8 cellular contexts compared by ENCODE assay signal in the genomic region with DNA sequence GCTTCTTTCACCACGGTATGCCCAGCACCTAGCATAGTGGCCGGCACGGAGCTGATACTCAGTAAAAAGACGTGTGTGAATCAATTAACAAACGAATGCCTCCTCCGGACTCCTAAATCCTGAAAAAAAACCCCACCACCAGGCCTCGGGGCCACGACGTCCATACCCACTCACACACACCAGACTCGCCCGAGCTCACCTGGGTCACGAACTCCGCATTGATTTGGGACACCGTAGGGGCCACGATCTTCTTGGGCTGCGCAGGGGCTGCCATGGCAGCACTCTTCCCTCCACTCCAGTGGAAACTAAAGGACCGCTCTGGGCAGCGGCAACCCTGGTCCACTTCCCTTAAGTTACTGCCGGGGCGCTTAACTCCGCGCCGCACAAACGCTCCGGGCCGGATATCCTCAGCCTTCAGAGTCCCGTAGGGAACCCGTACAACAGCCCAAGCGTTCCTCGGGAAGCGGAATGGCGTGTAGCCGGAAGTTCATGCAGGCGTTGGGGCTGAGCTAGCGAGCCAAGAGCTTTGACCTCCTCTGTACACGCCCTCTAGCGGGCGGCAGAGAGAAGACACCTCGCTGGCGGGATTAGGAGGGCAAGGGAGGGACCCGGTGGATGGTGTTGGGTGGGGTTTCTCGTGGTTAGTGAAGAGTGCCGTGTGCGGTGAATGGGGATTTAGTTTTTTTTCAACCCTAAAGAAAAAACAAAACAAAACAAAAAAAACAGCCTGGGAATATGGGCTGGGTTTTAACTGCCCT. TPM values are rescaled to one million over a fixed set of nuclear protein-coding genes. Genes with fewer than 3 reads are reported as not detected.
DNase-seq lines count a peak whose midpoint lies in the region; ATAC-seq, FAIRE-seq and TF ChIP-seq lines count a peak whose summit lies in the region.

A gene (minus strand): TSS at position 403 of the 758 bp plus-strand sequence. CDS start 129 bp downstream, at position 274.

- intact Hi-C loops in heart left ventricle (cut with DNase I): loop anchor here in 4 of 10 donors (1.0 to 2.0 kb wide), 2 partner anchors 19 kb away; a partner anchor contains a TSS
- intact Hi-C loops in posterior cingulate gyrus (cut with DNase I): loop anchor here (1.0 kb wide), 1 partner anchor 19 kb away; a partner anchor contains a TSS

- DNase-seq in GM12891 (ENCODE audit: insufficient read length, low spot score) (peak; percentile 78), NCI-H1436 (lab: John Stamatoyannopoulos, UW) (peak; percentile 96), T follicular helper cell (ENCODE audit: low read depth) (peak; percentile 89), adipocyte (ENCODE audit: low read depth) (peak; percentile 99), heart left ventricle (peak; percentile 95 to 98 (median 96)), posterior cingulate gyrus (peak; percentile 92 to 100 (median 98)), upper lobe of left lung (peak; percentile 90 to 97)

- TF ChIP-seq EP300 in upper lobe of left lung (IDR thresholded peaks at IDR 0.05): no peak

- H3K9ac ChIP-seq in adipocyte (ENCODE audit: low read length): peak within 1 kb of the TSS; percentile 94

- 0% methylated on average over 29 to 44 of the region's 44 CpGs for WGBS in heart left ventricle, 4 donors
- 0 to 1% methylated on average over 22 to 44 of the region's 44 CpGs for WGBS in upper lobe of left lung, 2 donors

- H3K4me3 ChIP-seq in adipocyte (ENCODE audit: low read length) (peak within 1 kb of the TSS; percentile 95), heart left ventricle (peak within 1 kb of the TSS; percentile 63 to 97 (median 84)), upper lobe of left lung (peak within 1 kb of the TSS; percentile 50 to 86 (median 82))

- H3K9me3 ChIP-seq in adipocyte (ENCODE audit: control insufficient read depth, low read length) (no peaks in the 10 kb centered on the region), heart left ventricle (no peaks in the 10 kb centered on the region), upper lobe of left lung (no peaks in the 10 kb centered on the region)

- no peaks in the 10 kb centered on the region for H3K27me3 ChIP-seq in adipocyte (replicated peaks; ENCODE audit: control insufficient read depth, insufficient read depth, low read length)
- no peaks in the 10 kb centered on the region for H3K27me3 ChIP-seq in heart left ventricle
- H3K27me3 ChIP-seq in upper lobe of left lung: no peaks in the 10 kb centered on the region

- peak; percentile 98 for FAIRE-seq in GM12891 (lab: Jason Lieb, UNC)

- no peaks in the 10 kb centered on the region for H3K36me3 ChIP-seq in adipocyte (ENCODE audit: control insufficient read depth, insufficient read depth, low read length, severe bottlenecking)
- H3K36me3 ChIP-seq in heart left ventricle: peaks cover 0 to 8% (median 0%) of the 10 kb centered on the region in 9 donors
- H3K36me3 ChIP-seq in upper lobe of left lung: peaks cover 0 to 3% (median 0%) of the 10 kb centered on the region in 4 donors

- peak within 1 kb of the TSS in 11 of 12 donors; percentile 64 to 88 (median 83) for H3K27ac ChIP-seq in heart left ventricle
- peak within 1 kb of the TSS; percentile 77 to 90 (median 84) for H3K27ac ChIP-seq in upper lobe of left lung

- TF ChIP-seq POLR2A in GM12891 (IDR thresholded peaks at IDR 0.05; ENCODE audit: low read depth, low read length): peak; percentile 94
- TF ChIP-seq POLR2A in heart left ventricle (IDR thresholded peaks at IDR 0.05): peak in 1 of 2 donors; percentile 71
- TF ChIP-seq POLR2A in upper lobe of left lung (IDR thresholded peaks at IDR 0.05): peak in 3 of 4 donors; percentile 60 to 85 (median 77)

- TF ChIP-seq CTCF in heart left ventricle (IDR thresholded peaks at IDR 0.05): peak; percentile 56 to 98 (median 87)
- TF ChIP-seq CTCF in upper lobe of left lung (IDR thresholded peaks at IDR 0.05): peak; percentile 82 to 95 (median 90)

- ATAC-seq in HG02840 (IDR thresholded peaks at IDR 0.05; ENCODE audit: low FRiP score, unreplicated experiment) (peak; percentile 99), heart left ventricle (peak; percentile 100), upper lobe of left lung (ENCODE audit: low FRiP score in 2 of 2) (peak; percentile 100)

- peaks cover 17% of the 10 kb centered on the region for H3K4me1 ChIP-seq in adipocyte (ENCODE audit: control insufficient read depth, insufficient read depth, low read length)
- peaks cover 0 to 40% (median 25%) of the 10 kb centered on the region in 12 donors for H3K4me1 ChIP-seq in heart left ventricle
- peaks cover 15 to 34% (median 19%) of the 10 kb centered on the region in 4 donors for H3K4me1 ChIP-seq in upper lobe of left lung

TF ChIP-seq in GM12891, 5 proteins besides CTCF, POLR2A, EP300 and RAD21:
- TF ChIP-seq POLR2AphosphoS5 (IDR thresholded peaks at IDR 0.05; ENCODE audit: low read depth, low read length): peak; percentile 92
- peak; percentile 61 for TF ChIP-seq POU2F2 (IDR thresholded peaks at IDR 0.05; ENCODE audit: low read depth, low read length)
- no peak for TF ChIP-seq PAX5 (IDR thresholded peaks at IDR 0.05; ENCODE audit: insufficient read depth, low read length, severe bottlenecking)
- peak; percentile 58 for TF ChIP-seq SPI1 (IDR thresholded peaks at IDR 0.05; ENCODE audit: low read depth, low read length)
- peak; percentile 91 for TF ChIP-seq TAF1 (IDR thresholded peaks at IDR 0.05; ENCODE audit: low read depth, low read length)

RNA-seq across cellular contexts. Expression of the gene that starts here (rescaled TPM):
- 11.7 TPM for polyA plus RNA-seq in GM12891 (2012; ENCODE audit: low read depth, missing spikeins)
- total RNA-seq in heart left ventricle (10 to 100 TPM in 7 of 9 donors, 1 to 10 TPM in 2; 9.0 to 16.0 (median 12.1) TPM), upper lobe of left lung (10 to 100 TPM in 5 of 6 donors, 1 to 10 TPM in 1; 9.9 to 40.2 (median 22.6) TPM)
- 10 to 100 TPM in 1 of 2 donors, 1 to 10 TPM in 1; 5.3 to 10.0 TPM for polyA plus RNA-seq in heart left ventricle

Comparison
In these comparisons a context has a peak if more than half of its experiments do, and no peak if none do; other contexts are left out.
1. Peak in every context shown above with its lines: DNase-seq, ATAC-seq, H3K4me3 ChIP-seq and H3K27ac ChIP-seq.